In the genomic region with DNA sequence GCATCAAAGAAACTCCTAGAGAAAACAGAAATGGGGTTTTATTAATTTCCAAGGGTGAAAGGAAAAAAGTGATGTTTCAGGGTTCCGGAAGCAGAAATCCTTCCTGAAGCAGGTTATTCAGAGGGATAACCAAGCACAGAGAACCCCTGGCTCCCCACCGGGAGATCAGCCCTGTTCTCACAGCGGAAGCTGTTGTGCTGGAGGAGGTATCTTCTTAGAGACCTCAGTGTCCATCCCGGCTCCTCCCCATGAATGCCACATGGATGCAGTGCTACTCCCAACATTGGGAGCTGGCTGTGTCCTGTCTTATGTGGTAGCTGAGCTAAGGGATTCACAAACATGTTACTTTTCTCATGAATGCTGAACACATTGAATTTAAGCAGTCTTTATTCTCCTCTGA, we compare ENCODE assay signal across 29 cellular contexts.
"Had no signal": no experiment of that assay in that cellular context is flagged by ENCODE, and none has a peak within 500 bp of the region (broad histone marks: within the 10 kb centered on the region; RNA-seq: fewer than 3 reads in every experiment).

No MANE protein-coding gene starts in this region.

- DNase-seq: activated CD4-positive, alpha-beta memory T cell treated with anti-CD3 and anti-CD28 coated beads for 36 hours; activated CD4-positive, alpha-beta T cell treated with anti-CD3 and anti-CD28 coated beads for 36 hours; activated CD4-positive, alpha-beta T cell treated with anti-CD3 and anti-CD28 coated beads, Interleukin-2, amount 10 ng/mL, durations not matched to agents 24 days and 14 days; activated CD4-positive, CD25-positive, alpha-beta regulatory T cell; activated CD4-positive, CD25-positive, alpha-beta regulatory T cell treated with anti-CD3 and anti-CD28 coated beads, Interleukin-2, amount 50 U/mL, for 72 hours; activated CD8-positive, alpha-beta memory T cell treated with anti-CD3 and anti-CD28 coated beads, Interleukin-2, amount 10 ng/mL, durations not matched to agents 7 days and 5 days; activated CD8-positive, alpha-beta memory T cell treated with anti-CD3 and anti-CD28 coated beads, Interleukin-2, amount 50 U/mL, for 4 hours; activated CD8-positive, alpha-beta T cell treated with anti-CD3 and anti-CD28 coated beads, Interleukin-2, amount 10 ng/mL, durations not matched to agents 7 days and 5 days; activated effector memory CD4-positive, alpha-beta T cell treated with anti-CD3 and anti-CD28 coated beads, Interleukin-2, amount 50 U/mL, for 16 hours; activated naive CD4-positive, alpha-beta T cell treated with anti-CD3 and anti-CD28 coated beads for 36 hours; activated naive CD8-positive, alpha-beta T cell treated with anti-CD3 and anti-CD28 coated beads for 36 hours; activated naive CD8-positive, alpha-beta T cell treated with anti-CD3 and anti-CD28 coated beads, Interleukin-2, amount 50 U/mL, for 24 hours; activated T-cell treated with anti-CD3 and anti-CD28 coated beads, Interleukin-2, amount 50 U/mL, for 1 hour; activated T-cell treated with anti-CD3 and anti-CD28 coated beads, Interleukin-2, amount 50 U/mL, for 48 hours; adrenal gland; amygdala; aorta; body of pancreas; caudate nucleus; cortex of kidney; dermis blood vessel endothelial cell; effector CD4-positive, alpha-beta T cell; effector memory CD8-positive, alpha-beta T cell; foreskin fibroblast; T-helper 1 cell; T-helper 17 cell; T1000; WERI-Rb-1 had no signal

- H3K27me3 ChIP-seq: adrenal gland had no signal

- H3K4me1 ChIP-seq: adrenal gland, body of pancreas had no signal

- H3K27ac ChIP-seq: adrenal gland, body of pancreas, epithelial cell of prostate, WERI-Rb-1 had no signal

- ATAC-seq: activated CD4-positive, alpha-beta T cell treated with anti-CD3 and anti-CD28 coated beads for 36 hours; activated CD8-positive, alpha-beta memory T cell treated with anti-CD3 and anti-CD28 coated beads, Interleukin-2, amount 10 ng/mL, durations not matched to agents 7 days and 5 days; activated CD8-positive, alpha-beta T cell treated with anti-CD3 and anti-CD28 coated beads, Interleukin-2, amount 10 ng/mL, durations not matched to agents 7 days and 5 days; activated naive CD8-positive, alpha-beta T cell treated with anti-CD3 and anti-CD28 coated beads, Interleukin-2, amount 50 U/mL, for 24 hours; body of pancreas; effector memory CD8-positive, alpha-beta T cell; T-helper 17 cell had no signal

- H3K36me3 ChIP-seq: adrenal gland, WERI-Rb-1 had no signal

- H3K9me3 ChIP-seq: adrenal gland, body of pancreas had no signal

- H3K4me3 ChIP-seq: adrenal gland, body of pancreas had no signal
